2 cellular contexts compared by ENCODE assay signal in genomic region chr6:11179978-11180303, GRCh38.
TF ChIP-seq lines count a peak whose summit lies in the region.

No MANE protein-coding gene starts in this region.

TF ChIP-seq in HepG2, 621 proteins besides CTCF, POLR2A, EP300 and RAD21 (continues in another document):
- TF ChIP-seq REST (IDR thresholded peaks at IDR 0.05; ENCODE audit: borderline replicate concordance in 1 of 2, low read depth in 1 of 2, low read length in 2 of 2) (no peak), ZNF543 (CRISPR knock-in tag; IDR thresholded peaks at IDR 0.05) (no peak), ZSCAN21 (CRISPR knock-in tag; IDR thresholded peaks at IDR 0.05; ENCODE audit: borderline replicate concordance) (no peak), ESRRA (CRISPR knock-in tag; IDR thresholded peaks at IDR 0.05; ENCODE audit: low read depth) (no peak), NFKBIZ (CRISPR knock-in tag; IDR thresholded peaks at IDR 0.05) (no peak), GMEB1 (CRISPR knock-in tag; IDR thresholded peaks at IDR 0.05; ENCODE audit: borderline replicate concordance) (no peak), ZNF414 (CRISPR knock-in tag; IDR thresholded peaks at IDR 0.05) (no peak), HNF1B (CRISPR knock-in tag; IDR thresholded peaks at IDR 0.05) (no peak), GATA4 (IDR thresholded peaks at IDR 0.05; ENCODE audit: borderline replicate concordance, low read depth) (no peak), MEIS1 (CRISPR knock-in tag; IDR thresholded peaks at IDR 0.05; ENCODE audit: borderline replicate concordance) (no peak), ZNF713 (CRISPR knock-in tag; IDR thresholded peaks at IDR 0.05) (no peak), ZBED4 (CRISPR knock-in tag; IDR thresholded peaks at IDR 0.05; ENCODE audit: borderline replicate concordance) (no peak)

TF ChIP-seq in WTC11, 78 proteins besides CTCF, POLR2A, EP300 and RAD21 (continued from another document):
- TF ChIP-seq FOXP4 (CRISPR knock-in tag; IDR thresholded peaks at IDR 0.05) (no peak), MXD4 (CRISPR knock-in tag; IDR thresholded peaks at IDR 0.05; ENCODE audit: borderline replicate concordance) (no peak), ATF1 (CRISPR knock-in tag; IDR thresholded peaks at IDR 0.05) (no peak), CREM (CRISPR knock-in tag; IDR thresholded peaks at IDR 0.05) (no peak), SP1 (CRISPR knock-in tag; conservative IDR thresholded peaks at IDR 0.05) (no peak), USF2 (CRISPR knock-in tag; IDR thresholded peaks at IDR 0.05) (no peak), ZNF416 (CRISPR knock-in tag; IDR thresholded peaks at IDR 0.05) (no peak), NR1H2 (CRISPR knock-in tag; IDR thresholded peaks at IDR 0.05) (no peak), E2F5 (CRISPR knock-in tag; IDR thresholded peaks at IDR 0.05) (no peak), TCF7 (CRISPR knock-in tag; IDR thresholded peaks at IDR 0.05; ENCODE audit: low read depth) (no peak), MYBL2 (CRISPR knock-in tag; IDR thresholded peaks at IDR 0.05) (no peak), GRHL2 (CRISPR knock-in tag; IDR thresholded peaks at IDR 0.05; ENCODE audit: insufficient replicate concordance, severe bottlenecking) (no peak), EMX1 (CRISPR knock-in tag; IDR thresholded peaks at IDR 0.05) (no peak), GTF2I (CRISPR knock-in tag; conservative IDR thresholded peaks at IDR 0.05) (no peak), ZNF281 (CRISPR knock-in tag; IDR thresholded peaks at IDR 0.05) (no peak), CDX4 (CRISPR knock-in tag; IDR thresholded peaks at IDR 0.05; ENCODE audit: borderline replicate concordance) (no peak), ZNF396 (CRISPR knock-in tag; IDR thresholded peaks at IDR 0.05; ENCODE audit: borderline replicate concordance) (no peak), ZBTB43 (CRISPR knock-in tag; IDR thresholded peaks at IDR 0.05) (no peak)
